In genomic region chr4:26613242-26613641, GRCh38 we compare ENCODE assay signal across 17 cellular contexts. TPM values are rescaled to one million over a fixed set of nuclear protein-coding genes. Genes with fewer than 3 reads are reported as not detected.
DNase-seq lines count a peak whose midpoint lies in the region; ATAC-seq and TF ChIP-seq lines count a peak whose summit lies in the region.
"Had no signal": no experiment of that assay in that cellular context is flagged by ENCODE, and none has a peak within 500 bp of the region (broad histone marks: within the 10 kb centered on the region; RNA-seq: fewer than 3 reads in every experiment).

No MANE protein-coding gene starts in this region.

- DNase-seq in M059J (ENCODE audit: low read depth) (peak; percentile 12), cardiac fibroblast (ENCODE audit: low read depth in 2 of 2) (peak; percentile 5 to 17), iris pigment epithelial cell (ENCODE audit: low read depth) (peak; percentile 50), stromal cell of bone marrow (ENCODE audit: low read depth) (peak; percentile 35), NCI-H2029 (lab: John Stamatoyannopoulos, UW) (no peak)
- DNase-seq in stimulated activated naive CD4-positive, alpha-beta T cell (lab: John Stamatoyannopoulos, UW), result no peak
- DNase-seq: BE2C; CD4-positive, alpha-beta memory T cell; Kasumi-1; NCI-H1436 treated with DMSO at 0.1 percent for 48 hours; NCI-H2081 treated with DMSO at 0.1 percent for 48 hours; NCI-H2227 treated with DMSO at 0.1 percent for 48 hours; NCI-H524 treated with DMSO at 0.1 percent for 48 hours; PC-3 had no signal

- no peak overlapping the region for H3K4me3 ChIP-seq in cardiac fibroblast (replicated peaks in 1 of 2; ENCODE audit: low read depth in 2 of 2, low read length in 2 of 2)
- H3K4me3 ChIP-seq: SK-N-MC had no signal

- no peak for TF ChIP-seq CTCF in cardiac fibroblast (IDR thresholded peaks at IDR 0.05; ENCODE audit: low read depth, low read length)

- ATAC-seq in GM18867 (IDR thresholded peaks at IDR 0.05; ENCODE audit: unreplicated experiment), result no peak
- ATAC-seq: HepG2, PC-3 had no signal

RNA-seq across cellular contexts. Expression of gene TBC1D19, which starts 29.4 kb away (rescaled TPM):
- total RNA-seq in M059J (2014; rRNA removed; shearing (Covaris generic)), result 26.3 and 28.6 TPM in 2 replicates

Comparison
In these comparisons a context has a peak if more than half of its experiments do, and no peak if none do; other contexts are left out.
1. DNase-seq: peak in M059J (single experiment), cardiac fibroblast (2 of 2), iris pigment epithelial cell (single experiment) and stromal cell of bone marrow (single experiment); none in stimulated activated naive CD4-positive, alpha-beta T cell (0 of 6) and NCI-H2029 (single experiment).